8 cellular contexts compared by ENCODE assay signal in the genomic region with DNA sequence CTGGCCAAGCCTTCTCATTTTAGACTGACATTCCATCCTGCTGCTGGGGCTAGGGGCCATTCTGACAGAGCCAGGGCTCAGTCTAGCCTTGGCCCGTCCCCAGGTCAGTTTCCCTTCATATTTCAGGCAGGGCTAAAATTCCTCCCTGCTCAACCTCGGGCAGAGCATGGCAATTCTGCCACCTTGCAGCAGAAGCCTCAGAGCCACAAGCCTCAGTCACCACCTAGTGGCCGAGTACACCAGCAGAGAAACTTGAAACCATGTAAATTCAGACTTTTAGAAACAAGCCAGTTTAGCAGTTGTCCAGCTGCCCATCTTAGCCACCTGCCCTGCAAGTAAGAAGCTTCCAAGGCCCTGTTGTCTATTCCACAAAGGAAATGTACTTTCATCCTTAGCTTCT. TPM values are rescaled to one million over a fixed set of nuclear protein-coding genes. Genes with fewer than 3 reads are reported as not detected.
A peak's percentile ranks its signal among the peaks of the same experiment; 100 is the strongest.
DNase-seq lines count a peak whose midpoint lies in the region; ATAC-seq, FAIRE-seq and TF ChIP-seq lines count a peak whose summit lies in the region.
"Not testable (repeated sequence)": the region's sequence is repeated elsewhere in the genome, so short reads cannot be mapped to it uniquely, and the experiment has no call there.

No MANE protein-coding gene starts in this region.

- 5% methylated on average over 2 of the region's 3 CpGs for WGBS in right cardiac atrium

- not testable (repeated sequence) for TF ChIP-seq POLR2A in GM12891 (IDR thresholded peaks at IDR 0.05; ENCODE audit: low read depth, low read length)

- DNase-seq in BJ (ENCODE audit: low read depth); GM12891 (ENCODE audit: insufficient read length, low spot score); activated naive CD8-positive, alpha-beta T cell treated with anti-CD3 and anti-CD28 coated beads, Interleukin-2, amount 10 ng/mL, durations not matched to agents 7 days and 5 days: not testable (repeated sequence)
- DNase-seq in MM.1S (peak; percentile 23), RCC 7860 (ENCODE audit: low spot score) (peak; percentile 65), epithelial cell of esophagus (ENCODE audit: low read depth) (peak; percentile 82), right cardiac atrium (peak in 2 of 3 donors; percentile 59 to 62), putamen (ENCODE audit: low spot score) (peak; percentile 11)

- H3K36me3 ChIP-seq in BJ (ENCODE audit: control insufficient read depth, insufficient read depth, low read length); MM.1S (replicated peaks; ENCODE audit: insufficient read depth, low read length): not testable (repeated sequence)

- not testable (repeated sequence) for H3K9me3 Mint-ChIP-seq in activated naive CD8-positive, alpha-beta T cell treated with anti-CD3 and anti-CD28 coated beads, Interleukin-2, amount 10 ng/mL, durations not matched to agents 7 days and 5 days

- not testable (repeated sequence) for H3K27ac Mint-ChIP-seq in activated naive CD8-positive, alpha-beta T cell treated with anti-CD3 and anti-CD28 coated beads, Interleukin-2, amount 10 ng/mL, durations not matched to agents 7 days and 5 days

- not testable (repeated sequence) for H3K9me2 ChIP-seq in MM.1S (replicated peaks; ENCODE audit: insufficient read depth, low read length)

- CTCF ChIA-PET in BJ (lab: Yijun Ruan, JAX) = not testable (repeated sequence)

- H4K20me1 ChIP-seq in MM.1S (ENCODE audit: insufficient read depth, low read length) = not testable (repeated sequence)

- H3K36me3 Mint-ChIP-seq in activated naive CD8-positive, alpha-beta T cell treated with anti-CD3 and anti-CD28 coated beads, Interleukin-2, amount 10 ng/mL, durations not matched to agents 7 days and 5 days = not testable (repeated sequence)

- not testable (repeated sequence) for H3K4me1 Mint-ChIP-seq in activated naive CD8-positive, alpha-beta T cell treated with anti-CD3 and anti-CD28 coated beads, Interleukin-2, amount 10 ng/mL, durations not matched to agents 7 days and 5 days

- not testable (repeated sequence) for H3K27me3 ChIP-seq in BJ (ENCODE audit: control insufficient read depth, insufficient read depth, low read length); MM.1S (replicated peaks; ENCODE audit: insufficient read depth, low read length); right cardiac atrium (ENCODE audit: control insufficient read depth, insufficient read depth)

- not testable (repeated sequence) for H3K27ac ChIP-seq in MM.1S (ENCODE audit: low read length); right cardiac atrium (ENCODE audit: low read length)

- intact Hi-C loops in right cardiac atrium (cut with DNase I) = not testable (repeated sequence)

- H3K79me2 ChIP-seq in MM.1S (ENCODE audit: low read length) = not testable (repeated sequence)

- not testable (repeated sequence) for H3F3A ChIP-seq in MM.1S (ENCODE audit: insufficient read depth, low read length)

- not testable (repeated sequence) for H3K9me3 ChIP-seq in MM.1S (replicated peaks; ENCODE audit: insufficient read depth, low read length); right cardiac atrium (ENCODE audit: control insufficient read depth, low read length)

- POLR2A ChIA-PET in BJ (lab: Charles Lee); activated naive CD8-positive, alpha-beta T cell treated with anti-CD3 and anti-CD28 coated beads, Interleukin-2, amount 10 ng/mL, durations not matched to agents 7 days and 5 days (lab: Charles Lee): not testable (repeated sequence)

- not testable (repeated sequence) for H3K4me3 Mint-ChIP-seq in activated naive CD8-positive, alpha-beta T cell treated with anti-CD3 and anti-CD28 coated beads, Interleukin-2, amount 10 ng/mL, durations not matched to agents 7 days and 5 days

- not testable (repeated sequence) for H3K9ac ChIP-seq in MM.1S (ENCODE audit: low read length)

- H3K4me3 ChIP-seq in BJ (ENCODE audit: low read depth, low read length); MM.1S (ENCODE audit: low read length); epithelial cell of esophagus (ENCODE audit: low read length); right cardiac atrium (ENCODE audit: low read length): not testable (repeated sequence)

- FAIRE-seq in GM12891 (lab: Jason Lieb, UNC) (peak; percentile 5), RCC 7860 (lab: Jason Lieb, UNC) (peak; percentile 31)

- peak; percentile 30 for ATAC-seq in activated naive CD8-positive, alpha-beta T cell treated with anti-CD3 and anti-CD28 coated beads, Interleukin-2, amount 10 ng/mL, durations not matched to agents 7 days and 5 days (ENCODE audit: low read depth)
- ATAC-seq in right cardiac atrium = peak in 1 of 2 donors; percentile 39

- not testable (repeated sequence) for H3K4me1 ChIP-seq in MM.1S (ENCODE audit: low read length); right cardiac atrium (ENCODE audit: control insufficient read depth, insufficient read depth, low read length)

- not testable (repeated sequence) for H3K27me3 Mint-ChIP-seq in activated naive CD8-positive, alpha-beta T cell treated with anti-CD3 and anti-CD28 coated beads, Interleukin-2, amount 10 ng/mL, durations not matched to agents 7 days and 5 days

- TF ChIP-seq CTCF in BJ (IDR thresholded peaks at IDR 0.05; ENCODE audit: insufficient read depth, low read depth, low read length) = peak; percentile 50
- not testable (repeated sequence) for TF ChIP-seq CTCF in MM.1S (IDR thresholded peaks at IDR 0.05; ENCODE audit: low read length)
- peak; percentile 51 for TF ChIP-seq CTCF in epithelial cell of esophagus (IDR thresholded peaks at IDR 0.05; ENCODE audit: insufficient read depth, low read depth, low read length, missing control alignments)

- not testable (repeated sequence) for H2AFZ ChIP-seq in MM.1S (ENCODE audit: low read length)

- not testable (repeated sequence) for H3K4me2 ChIP-seq in MM.1S (ENCODE audit: low read depth, low read length)

RNA-seq across cellular contexts. Expression of a gene that starts 13.3 kb away (rescaled TPM):
- polyA plus RNA-seq in BJ (2011; rRNA removed) (3.2 and 4.7 TPM in 2 replicates), right cardiac atrium (13.3 TPM)
- 6.6 and 7.1 TPM in 2 replicates for polyA minus RNA-seq in BJ (2011; rRNA and poly(A)+ RNA removed)
- polyA plus RNA-seq in GM12891 (2012; ENCODE audit: low read depth, missing spikeins) = 6.7 TPM
- total RNA-seq in activated naive CD8-positive, alpha-beta T cell treated with anti-CD3 and anti-CD28 coated beads, Interleukin-2, amount 10 ng/mL, durations not matched to agents 7 days and 5 days = 10 to 100 TPM; 12.7 to 13.9 TPM
- 10 to 100 TPM in 1 of 4 donors, 1 to 10 TPM in 3; 7.0 to 14.8 (median 7.3) TPM for total RNA-seq in right cardiac atrium
